Comparison of ENCODE assay signal across 15 cellular contexts in the genomic region with DNA sequence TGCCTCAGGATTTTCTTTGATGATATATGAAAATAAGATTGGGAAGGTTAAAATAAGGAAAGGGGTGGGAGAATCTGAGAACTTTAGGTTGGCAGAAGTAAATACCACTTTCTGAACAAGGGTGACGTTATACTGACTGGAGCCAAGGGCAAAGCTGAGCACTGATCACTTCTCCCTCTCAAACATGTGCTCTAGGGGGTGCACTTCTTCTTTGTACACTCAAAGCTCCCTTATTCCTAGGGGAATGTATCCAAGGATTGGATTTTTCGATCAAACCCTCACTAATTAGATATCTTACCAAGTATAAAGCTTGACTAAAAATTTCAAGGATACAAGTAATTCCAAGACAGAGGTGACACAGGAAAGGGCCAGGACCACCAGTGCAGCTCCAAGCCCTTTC.
DNase-seq lines count a peak whose midpoint lies in the region; ATAC-seq and TF ChIP-seq lines count a peak whose summit lies in the region.
"Had no signal": no experiment of that assay in that cellular context is flagged by ENCODE, and none has a peak within 500 bp of the region (broad histone marks: within the 10 kb centered on the region; RNA-seq: fewer than 3 reads in every experiment).

No MANE protein-coding gene starts in this region.

- TF ChIP-seq CTCF in cardiac muscle cell (IDR thresholded peaks at IDR 0.05; ENCODE audit: low read depth, low read length): peak; percentile 11
- no peak for TF ChIP-seq CTCF in right atrium auricular region (IDR thresholded peaks at IDR 0.05)
- peak; percentile 11 to 19 for TF ChIP-seq CTCF in fibroblast of lung (conservative IDR thresholded peaks at IDR 0.05 in 1 of 2, IDR thresholded peaks at IDR 0.05 in 1 of 2; ENCODE audit: low read depth in 1 of 2, low read length in 2 of 2)
- TF ChIP-seq CTCF in testis (IDR thresholded peaks at IDR 0.05): peak in 1 of 3 experiments; percentile 8
- TF ChIP-seq CTCF in body of pancreas (IDR thresholded peaks at IDR 0.05): no peak

- intact Hi-C loops in testis (cut with DNase I; ENCODE audit: low total_unique reads) (no loop called here), body of pancreas (cut with DNase I) (no loop called here)

- H3K4me1 ChIP-seq in cardiac muscle cell (ENCODE audit: low read depth) (no peaks in the 10 kb centered on the region), right atrium auricular region (no peaks in the 10 kb centered on the region), fibroblast of lung (ENCODE audit: control insufficient read depth, extremely low read depth, insufficient read depth, low read length) (no peaks in the 10 kb centered on the region), testis (no peaks in the 10 kb centered on the region), body of pancreas (no peaks in the 10 kb centered on the region)
- H3K4me1 ChIP-seq: A549 had no signal

- ATAC-seq in HG02870 (IDR thresholded peaks at IDR 0.05; ENCODE audit: unreplicated experiment) (no peak), body of pancreas (no peak)
- ATAC-seq: activated CD8-positive, alpha-beta T cell treated with anti-CD3 and anti-CD28 coated beads, Interleukin-2, amount 10 ng/mL, durations not matched to agents 7 days and 5 days; activated T-helper 17 cell treated with anti-CD3 and anti-CD28 coated beads, Interleukin-2, amount 50 U/mL, for 72 hours; natural killer cell had no signal

- 28 to 64% methylated on average over 2 of the region's 2 CpGs for WGBS in testis, 2 donors
- 24 to 72% methylated on average over 2 of the region's 2 CpGs for WGBS in body of pancreas, 2 donors

- TF ChIP-seq POLR2A in testis (IDR thresholded peaks at IDR 0.05) (no peak), body of pancreas (IDR thresholded peaks at IDR 0.05) (no peak)

- H3K27me3 ChIP-seq in cardiac muscle cell (no peaks in the 10 kb centered on the region), right atrium auricular region (no peaks in the 10 kb centered on the region), fibroblast of lung (ENCODE audit: control insufficient read depth, insufficient read depth, low read length) (no peaks in the 10 kb centered on the region), testis (no peaks in the 10 kb centered on the region), body of pancreas (no peaks in the 10 kb centered on the region)

- H3K4me3 ChIP-seq in cardiac muscle cell: no peak overlapping the region
- H3K4me3 ChIP-seq in right atrium auricular region: no peak overlapping the region
- H3K4me3 ChIP-seq in fibroblast of lung (replicated peaks in 1 of 4; ENCODE audit: control extremely low read depth in 1 of 4, insufficient read depth in 1 of 4, low read depth in 3 of 4, low read length in 4 of 4): no peak overlapping the region
- H3K4me3 ChIP-seq in testis: no peak overlapping the region
- no peak overlapping the region for H3K4me3 ChIP-seq in body of pancreas
- H3K4me3 ChIP-seq: A549 had no signal

- DNase-seq in cardiac muscle cell (ENCODE audit: low read depth in 1 of 2, low spot score in 1 of 2) (peak in 1 of 2 donors; percentile 20), right atrium auricular region (ENCODE audit: low spot score) (no peak), RPMI7951 (ENCODE audit: low read depth) (peak; percentile 10), fibroblast of lung (ENCODE audit: low read depth in 2 of 2) (peak in 1 of 2 donors; percentile 4), testis (peak; percentile 30), body of pancreas (no peak), HK-2 (ENCODE audit: unreplicated experiment) (no peak)
- DNase-seq: activated CD8-positive, alpha-beta T cell treated with anti-CD3 and anti-CD28 coated beads, Interleukin-2, amount 10 ng/mL, durations not matched to agents 7 days and 5 days; GOT3; immature natural killer cell; natural killer cell; NCI-H187 treated with DMSO at 0.1 percent for 48 hours had no signal

- no peaks in the 10 kb centered on the region for H3K79me2 ChIP-seq in fibroblast of lung (ENCODE audit: control insufficient read depth, insufficient read depth, low read length)

- no peak overlapping the region for H2AFZ ChIP-seq in fibroblast of lung (ENCODE audit: low read length)

- H3K9me3 ChIP-seq in cardiac muscle cell (ENCODE audit: low read depth): no peaks in the 10 kb centered on the region
- no peaks in the 10 kb centered on the region for H3K9me3 ChIP-seq in right atrium auricular region
- no peaks in the 10 kb centered on the region for H3K9me3 ChIP-seq in fibroblast of lung (ENCODE audit: control insufficient read depth, insufficient read depth, low read depth, low read length)
- H3K9me3 ChIP-seq in testis: no peaks in the 10 kb centered on the region
- no peaks in the 10 kb centered on the region for H3K9me3 ChIP-seq in body of pancreas
- H3K9me3 ChIP-seq: A549 had no signal

- no peaks in the 10 kb centered on the region for H4K20me1 ChIP-seq in fibroblast of lung (ENCODE audit: control insufficient read depth, extremely low read depth, insufficient read depth, low read length)

- H3K4me2 ChIP-seq in fibroblast of lung (ENCODE audit: extremely low read depth, insufficient read depth, low read length): no peak overlapping the region
- H3K4me2 ChIP-seq: A549 had no signal

- no peak overlapping the region for H3K27ac ChIP-seq in cardiac muscle cell
- H3K27ac ChIP-seq in right atrium auricular region: no peak overlapping the region
- H3K27ac ChIP-seq in fibroblast of lung (ENCODE audit: insufficient read depth, low read length): no peak overlapping the region
- H3K27ac ChIP-seq in testis: no peak overlapping the region
- H3K27ac ChIP-seq in body of pancreas: no peak overlapping the region
- H3K27ac ChIP-seq: A549 had no signal

- no peak overlapping the region for H3K9ac ChIP-seq in fibroblast of lung (ENCODE audit: insufficient read depth, low read length)

- H3K36me3 ChIP-seq in cardiac muscle cell: no peaks in the 10 kb centered on the region
- H3K36me3 ChIP-seq in right atrium auricular region: no peaks in the 10 kb centered on the region
- no peaks in the 10 kb centered on the region for H3K36me3 ChIP-seq in fibroblast of lung (ENCODE audit: control insufficient read depth, insufficient read depth, low read length)
- no peaks in the 10 kb centered on the region for H3K36me3 ChIP-seq in testis (ENCODE audit: low read depth, missing control alignments)
- no peaks in the 10 kb centered on the region for H3K36me3 ChIP-seq in body of pancreas (replicated peaks in 1 of 2; ENCODE audit: insufficient read depth in 1 of 2, low read depth in 2 of 2)

Comparison
In these comparisons a context has a peak if more than half of its experiments do, and no peak if none do; other contexts are left out.
1. CTCF ChIP-seq: peak in cardiac muscle cell (single experiment) and fibroblast of lung (2 of 2); none in right atrium auricular region (0 of 2) and body of pancreas (0 of 7).
2. DNase-seq: peak in RPMI7951 (single experiment) and testis (single experiment); none in right atrium auricular region (single experiment), body of pancreas (0 of 4) and HK-2 (single experiment).